8 cellular contexts compared by ENCODE assay signal in genomic region chr19:44212865-44213346, GRCh38. TPM values are rescaled to one million over a fixed set of nuclear protein-coding genes. Genes with fewer than 3 reads are reported as not detected.
DNase-seq lines count a peak whose midpoint lies in the region; ATAC-seq and TF ChIP-seq lines count a peak whose summit lies in the region.

No MANE protein-coding gene starts in this region.

- no CpG with 5 or more reads among the region's 15 CpGs for WGBS in neuronal stem cell (ENCODE audit: extremely low coverage in 2 of 2, insufficient read length in 2 of 2, insufficient replicate concordance in 1 of 2), 2 donors

- 0 out of 2 replicates have a peak, but pooled peaks cover 9% of the 10 kb centered on the region for H3K9me3 Mint-ChIP-seq in WTC11

- no peak overlapping the region for H4K91ac ChIP-seq in neuronal stem cell (ENCODE audit: low read depth, low read length, poor library complexity)

- H3K4me3 ChIP-seq in fibroblast of the aortic adventitia (ENCODE audit: low read depth, low read length) (peak overlapping the region; percentile 89), neuronal stem cell (ENCODE audit: low read length in 2 of 2) (peak overlapping the region; percentile 78 to 99)

- H3K9me3 ChIP-seq in neuronal stem cell (replicated peaks in 1 of 2; ENCODE audit: control insufficient read depth in 2 of 2, insufficient read depth in 1 of 2, low read depth in 1 of 2, low read length in 2 of 2) = peaks cover 0 to 27% of the 10 kb centered on the region in 2 donors

- H2BK120ac ChIP-seq in neuronal stem cell (ENCODE audit: low read depth, low read length) = no peak overlapping the region

- H2AFZ ChIP-seq in neuronal stem cell (ENCODE audit: low read length) = peak overlapping the region; percentile 87

- H2AK5ac ChIP-seq in neuronal stem cell (ENCODE audit: low read depth, low read length) = no peak overlapping the region

- H3K9ac ChIP-seq in neuronal stem cell (ENCODE audit: low read depth, low read length, poor library complexity) = no peak overlapping the region

- no peak overlapping the region for H3K23ac ChIP-seq in neuronal stem cell (ENCODE audit: low read depth, low read length, poor library complexity)

- H3K4me2 ChIP-seq in neuronal stem cell (ENCODE audit: insufficient read depth, low read length, poor library complexity, severe bottlenecking) = peak overlapping the region; percentile 62

- no peak overlapping the region for H2BK12ac ChIP-seq in neuronal stem cell (ENCODE audit: low read length)

- CTCF ChIA-PET in WTC11 (lab: Charles Lee) = interaction anchor here (0.7 to 1.0 kb wide), 2 partner anchors 48 to 447 kb away, joined by 4 to 6 read pairs; partner anchors contain the start of gene ZNF226

- DNase-seq in SIG-M5 treated with dmso at 0.1 percent for 504 hours (lab: John Stamatoyannopoulos, UW; ENCODE audit: unreplicated experiment) (peak; percentile 11), SIG-M5 (lab: John Stamatoyannopoulos, UW) (no peak), HT1080 (ENCODE audit: low read depth) (peak; percentile 57), WTC11 (ENCODE audit: low spot score) (no peak), fibroblast of the aortic adventitia (ENCODE audit: low read depth) (peak; percentile 42), neuronal stem cell (ENCODE audit: low spot score) (no peak)
- DNase-seq in activated effector memory CD4-positive, alpha-beta T cell treated with anti-CD3 and anti-CD28 coated beads, Interleukin-2, amount 50 U/mL, for 16 hours = no peak

- peaks cover 4% of the 10 kb centered on the region for H3K79me1 ChIP-seq in neuronal stem cell (ENCODE audit: low read depth, low read length)

- no peak overlapping the region for H2BK15ac ChIP-seq in neuronal stem cell (ENCODE audit: low read length)

- H3K4ac ChIP-seq in neuronal stem cell (ENCODE audit: low read length) = no peak overlapping the region

- H3K27me3 ChIP-seq in neuronal stem cell (ENCODE audit: control insufficient read depth in 3 of 3, insufficient read depth in 3 of 3, low read depth in 1 of 3, low read length in 3 of 3) = no peaks in the 10 kb centered on the region

- peak overlapping the region; percentile 88 for H3K4me3 Mint-ChIP-seq in WTC11

- peak; percentile 9; the same call in 1 of the 2 replicates for ATAC-seq in WTC11
- no peak for ATAC-seq in GM19328 (IDR thresholded peaks at IDR 0.05; ENCODE audit: unreplicated experiment)

- POLR2A ChIA-PET in WTC11 (lab: Charles Lee) = interaction anchor here (1.0 kb wide), 1 partner anchor 792 kb away, joined by 6 read pairs; no protein-coding TSS in a partner anchor

- TF ChIP-seq CTCF in WTC11 (IDR thresholded peaks at IDR 0.05) (no peak), fibroblast of the aortic adventitia (IDR thresholded peaks at IDR 0.05; ENCODE audit: insufficient read depth, low read length) (no peak)

- H3K27me3 Mint-ChIP-seq in WTC11 (ENCODE audit: low read depth) = peaks cover 7% of the 10 kb centered on the region

- H3K36me3 ChIP-seq in neuronal stem cell (replicated peaks in 1 of 2; ENCODE audit: control insufficient read depth in 2 of 2, insufficient read depth in 2 of 2, low read length in 2 of 2) = peaks cover 11 to 36% of the 10 kb centered on the region in 2 donors

- H3K36me3 Mint-ChIP-seq in WTC11 = peaks cover 20% of the 10 kb centered on the region

- peak overlapping the region; percentile 90 for H3K27ac ChIP-seq in neuronal stem cell (replicated peaks; ENCODE audit: low read length)

- H4K8ac ChIP-seq in neuronal stem cell (ENCODE audit: low read depth, low read length) = no peak overlapping the region

- H3K27ac Mint-ChIP-seq in WTC11 = peak overlapping the region; percentile 68

- H3K14ac ChIP-seq in neuronal stem cell (ENCODE audit: low read length) = no peak overlapping the region

- peaks cover 8% of the 10 kb centered on the region for H3K4me1 Mint-ChIP-seq in WTC11

- H2BK5ac ChIP-seq in neuronal stem cell (ENCODE audit: low read length) = no peak overlapping the region

- H3K18ac ChIP-seq in neuronal stem cell (ENCODE audit: low read length) = no peak overlapping the region

- H3K4me1 ChIP-seq in neuronal stem cell (ENCODE audit: control insufficient read depth in 2 of 2, insufficient read depth in 1 of 2, low read depth in 1 of 2, low read length in 2 of 2) = peaks cover 0 to 2% of the 10 kb centered on the region in 2 donors

TF ChIP-seq in WTC11, 78 proteins besides CTCF, POLR2A, EP300 and RAD21:
- no peak for TF ChIP-seq TEAD1 (CRISPR knock-in tag; IDR thresholded peaks at IDR 0.05)

RNA-seq across cellular contexts. Expression of gene ZNF227, which starts 0.6 kb away (rescaled TPM):
- 24.9 and 26.3 TPM in 2 replicates for total RNA-seq in HT1080 (2014; rRNA removed; shearing (Covaris generic))
- 13.2 and 16.3 TPM in 2 replicates for polyA plus RNA-seq in HT1080 (2015; cell fraction: cytosol; rRNA removed)
- polyA plus RNA-seq in HT1080 (2015; cell fraction: nucleus; rRNA removed) = 20.6 and 22.2 TPM in 2 replicates
- total RNA-seq in WTC11 (2021) (17.8 to 18.7 TPM (median 18.5 TPM) in 3 replicates), fibroblast of the aortic adventitia (ENCODE audit: low replicate concordance) (14.1 and 18.3 TPM in 2 replicates)
- 14.9 TPM for polyA plus RNA-seq in neuronal stem cell (2013, experiment 1 of 2)
- 15.3 TPM for polyA plus RNA-seq in neuronal stem cell (2013, experiment 2 of 2)

RNA-seq across cellular contexts. Expression of gene ZNF233, which starts 46.8 kb away (rescaled TPM):
- total RNA-seq in HT1080 (2014; rRNA removed; shearing (Covaris generic)) = 1.3 and 1.9 TPM in 2 replicates
- polyA plus RNA-seq in HT1080 (2015; cell fraction: cytosol; rRNA removed) = 0.03 and 0.05 TPM in 2 replicates
- polyA plus RNA-seq in HT1080 (2015; cell fraction: nucleus; rRNA removed) = 0.08 and 0.26 TPM in 2 replicates
- total RNA-seq in WTC11 (2021) = 1.3 to 2.4 TPM (median 1.9 TPM) in 3 replicates
- total RNA-seq in fibroblast of the aortic adventitia (ENCODE audit: low replicate concordance) = 0.16 and 0.99 TPM in 2 replicates
- polyA plus RNA-seq in neuronal stem cell (2013, experiment 1 of 2) = 0.71 TPM
- polyA plus RNA-seq in neuronal stem cell (2013, experiment 2 of 2) = 0.61 TPM

RNA-seq across cellular contexts. Expression of gene ZNF226, which starts 48.0 kb away (rescaled TPM):
- total RNA-seq in HT1080 (2014; rRNA removed; shearing (Covaris generic)) = 16.7 and 21.8 TPM in 2 replicates
- 23.3 and 27.8 TPM in 2 replicates for polyA plus RNA-seq in HT1080 (2015; cell fraction: cytosol; rRNA removed)
- polyA plus RNA-seq in HT1080 (2015; cell fraction: nucleus; rRNA removed) = 50.4 and 57.1 TPM in 2 replicates
- total RNA-seq in WTC11 (2021) (14.5 to 18.5 TPM (median 18.0 TPM) in 3 replicates), fibroblast of the aortic adventitia (ENCODE audit: low replicate concordance) (28.7 and 30.7 TPM in 2 replicates)
- 29.6 TPM for polyA plus RNA-seq in neuronal stem cell (2013, experiment 1 of 2)
- polyA plus RNA-seq in neuronal stem cell (2013, experiment 2 of 2) = 30.4 TPM

Comparison
In these comparisons a context has a peak if more than half of its experiments do, and no peak if none do; other contexts are left out.
1. DNase-seq: peak in SIG-M5 treated with dmso at 0.1 percent for 504 hours (single experiment), HT1080 (single experiment) and fibroblast of the aortic adventitia (single experiment); none in SIG-M5 (single experiment), WTC11 (single experiment), neuronal stem cell (single experiment) and activated effector memory CD4-positive, alpha-beta T cell treated with anti-CD3 and anti-CD28 coated beads, Interleukin-2, amount 50 U/mL, for 16 hours (single experiment).